In genomic region chr6:7042056-7042653, GRCh38 we compare ENCODE assay signal across 8 cellular contexts.
A peak's percentile ranks its signal among the peaks of the same experiment; 100 is the strongest.
DNase-seq lines count a peak whose midpoint lies in the region; ATAC-seq, FAIRE-seq and TF ChIP-seq lines count a peak whose summit lies in the region.

No MANE protein-coding gene starts in this region.

- intact Hi-C loops in left ventricle myocardium inferior (cut with micrococcal nuclease): no loop called here

- H3K27ac ChIP-seq in left ventricle myocardium inferior (replicated peaks) (peak overlapping the region; percentile 83), small intestine (ENCODE audit: low read depth in 1 of 2, low read length in 1 of 2) (peak overlapping the region in 1 of 2 donors; percentile 24)

- H3K27me3 ChIP-seq in left ventricle myocardium inferior (ENCODE audit: low read depth) (no peaks in the 10 kb centered on the region), small intestine (ENCODE audit: control insufficient read depth in 2 of 2, insufficient read depth in 2 of 2, low read length in 2 of 2) (no peaks in the 10 kb centered on the region)

- no peak for FAIRE-seq in small intestine (lab: Jason Lieb, UNC)

- peaks cover 0 to 11% of the 10 kb centered on the region in 2 donors for H3K9me3 Mint-ChIP-seq in activated naive CD4-positive, alpha-beta T cell treated with anti-CD3 and anti-CD28 coated beads, Interleukin-2, amount 50 U/mL, for 72 hours

- ATAC-seq in HG03439 (IDR thresholded peaks at IDR 0.05; ENCODE audit: unreplicated experiment) (no peak), GM21619 (IDR thresholded peaks at IDR 0.05; ENCODE audit: unreplicated experiment) (no peak)
- no peak for ATAC-seq in activated naive CD4-positive, alpha-beta T cell treated with anti-CD3 and anti-CD28 coated beads, Interleukin-2, amount 50 U/mL, for 72 hours

- H3K36me3 ChIP-seq in left ventricle myocardium inferior (no peaks in the 10 kb centered on the region), small intestine (ENCODE audit: control insufficient read depth in 2 of 2, insufficient read depth in 2 of 2, low read length in 2 of 2) (no peaks in the 10 kb centered on the region)

- H3K4me3 ChIP-seq in left ventricle myocardium inferior (no peak overlapping the region), small intestine (ENCODE audit: low read depth in 1 of 2, low read length in 2 of 2) (no peak overlapping the region)

- 46 to 54% (median 48%) methylated on average over 12 of the region's 12 CpGs for WGBS in small intestine, 3 donors

- H3K27ac Mint-ChIP-seq in activated naive CD4-positive, alpha-beta T cell treated with anti-CD3 and anti-CD28 coated beads, Interleukin-2, amount 50 U/mL, for 72 hours: no peak overlapping the region

- H3K9me3 ChIP-seq in left ventricle myocardium inferior (replicated peaks) (no peaks in the 10 kb centered on the region), small intestine (ENCODE audit: control insufficient read depth, low read depth) (no peaks in the 10 kb centered on the region)

- peak; percentile 39 for DNase-seq in HT-29 (ENCODE audit: low spot score)
- peak; percentile 55 for DNase-seq in UCSD-AML1 (lab: John Stamatoyannopoulos, UW; ENCODE audit: unreplicated experiment)
- no peak for DNase-seq in left ventricle myocardium inferior
- DNase-seq in small intestine: peak; percentile 18
- DNase-seq in activated naive CD4-positive, alpha-beta T cell treated with anti-CD3 and anti-CD28 coated beads, Interleukin-2, amount 50 U/mL, for 72 hours (ENCODE audit: low spot score in 2 of 2): no peak
- DNase-seq in midbrain (lab: John Stamatoyannopoulos, UW): no peak

- TF ChIP-seq CTCF in left ventricle myocardium inferior (IDR thresholded peaks at IDR 0.05; ENCODE audit: borderline replicate concordance): no peak

- peaks cover 22% of the 10 kb centered on the region for H3K4me1 ChIP-seq in left ventricle myocardium inferior
- no peaks in the 10 kb centered on the region for H3K4me1 ChIP-seq in small intestine (ENCODE audit: control insufficient read depth in 2 of 2, insufficient read depth in 1 of 2, low read depth in 1 of 2, low read length in 1 of 2)

- H3K36me3 Mint-ChIP-seq in activated naive CD4-positive, alpha-beta T cell treated with anti-CD3 and anti-CD28 coated beads, Interleukin-2, amount 50 U/mL, for 72 hours: peaks cover 0 to 7% of the 10 kb centered on the region in 2 donors

Comparison
In these comparisons a context has a peak if more than half of its experiments do, and no peak if none do; other contexts are left out.
1. DNase-seq: peak in HT-29 (single experiment), UCSD-AML1 (single experiment) and small intestine (single experiment); none in left ventricle myocardium inferior (single experiment), activated naive CD4-positive, alpha-beta T cell treated with anti-CD3 and anti-CD28 coated beads, Interleukin-2, amount 50 U/mL, for 72 hours (0 of 2) and midbrain (single experiment).